ENCODE assay signal across 8 cellular contexts in the genomic region with DNA sequence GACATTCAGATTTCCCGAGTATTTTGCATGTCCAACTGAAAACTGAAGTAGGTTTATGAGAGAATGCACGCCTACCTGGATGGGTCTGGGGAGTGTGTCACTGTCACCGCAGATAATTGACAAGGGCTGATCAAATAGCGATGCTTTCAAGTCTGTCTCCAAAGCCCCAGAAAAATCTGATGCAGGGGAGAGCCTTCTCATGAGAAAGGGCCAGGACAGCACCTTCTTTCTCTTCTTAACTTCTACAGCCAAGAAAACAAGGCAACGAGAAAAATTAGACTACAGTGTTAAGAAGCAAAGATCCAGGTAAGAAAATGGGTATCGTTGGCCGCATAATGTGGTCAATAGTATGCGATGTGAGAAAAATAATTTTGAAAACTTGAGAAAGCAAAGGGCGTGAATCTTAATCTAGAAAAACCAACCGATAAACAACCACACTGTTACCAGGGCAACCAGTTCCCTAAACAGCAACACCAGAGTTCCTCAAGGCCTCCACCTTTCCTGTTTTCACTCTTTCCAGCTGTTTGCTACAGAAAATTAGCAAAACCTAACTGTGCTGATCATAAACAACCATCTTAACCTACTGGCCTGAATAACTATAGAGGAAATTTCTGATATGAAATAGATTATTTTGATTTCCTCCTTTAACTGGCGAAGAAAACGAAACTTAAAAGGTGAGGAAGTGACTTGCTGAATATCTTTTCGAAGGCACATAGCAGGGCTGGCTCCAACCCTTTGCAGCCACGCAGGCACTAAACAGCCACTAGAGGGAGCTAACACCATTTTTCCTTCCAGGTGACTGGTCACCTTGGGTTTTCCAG. TPM values are rescaled to one million over a fixed set of nuclear protein-coding genes. Genes with fewer than 3 reads are reported as not detected.
A peak's percentile ranks its signal among the peaks of the same experiment; 100 is the strongest.
DNase-seq lines count a peak whose midpoint lies in the region; ATAC-seq and TF ChIP-seq lines count a peak whose summit lies in the region.

No MANE protein-coding gene starts in this region.

- H3K4me3 ChIP-seq in CD8-positive, alpha-beta memory T cell (ENCODE audit: low read length), result peak overlapping the region; percentile 89
- peak overlapping the region; percentile 3 to 46 (median 45) for H3K4me3 ChIP-seq in Peyer's patch
- H3K4me3 ChIP-seq in fibroblast of lung (replicated peaks in 1 of 4; ENCODE audit: control extremely low read depth in 1 of 4, insufficient read depth in 1 of 4, low read depth in 3 of 4, low read length in 4 of 4), result peak overlapping the region in 1 of 4 experiments; percentile 11

- no peaks in the 10 kb centered on the region for H3K27me3 ChIP-seq in CD8-positive, alpha-beta memory T cell (ENCODE audit: insufficient read depth, low read length, poor library complexity, severe bottlenecking)
- H3K27me3 ChIP-seq in Peyer's patch, result no peaks in the 10 kb centered on the region
- peaks cover 9% of the 10 kb centered on the region for H3K27me3 ChIP-seq in fibroblast of lung (ENCODE audit: control insufficient read depth, insufficient read depth, low read length)

- H3K27ac ChIP-seq in CD8-positive, alpha-beta memory T cell (ENCODE audit: low read depth, low read length), result peak overlapping the region; percentile 95
- peak overlapping the region; percentile 57 to 86 (median 80) for H3K27ac ChIP-seq in Peyer's patch
- H3K27ac ChIP-seq in fibroblast of lung (ENCODE audit: insufficient read depth, low read length), result no peak overlapping the region
- no peak overlapping the region for H3K27ac ChIP-seq in substantia nigra (ENCODE audit: low read depth, low read length, poor library complexity, severe bottlenecking)

- H3K27me3 Mint-ChIP-seq in CD8-positive, alpha-beta memory T cell, result peaks cover 0 to 3% of the 10 kb centered on the region in 2 donors
- H3K27me3 Mint-ChIP-seq in naive B cell, result no peaks in the 10 kb centered on the region

- ATAC-seq in GM19467 (IDR thresholded peaks at IDR 0.05; ENCODE audit: unreplicated experiment) (peak; percentile 35), naive B cell (ENCODE audit: low read depth in 2 of 2) (peak; percentile 51 to 54)

- H3K36me3 Mint-ChIP-seq in CD8-positive, alpha-beta memory T cell, result peaks cover 53 to 77% (median 65%) of the 10 kb centered on the region in 3 donors
- H3K36me3 Mint-ChIP-seq in naive B cell, result peaks cover 38 to 50% of the 10 kb centered on the region in 2 donors

- H4K20me1 ChIP-seq in fibroblast of lung (ENCODE audit: control insufficient read depth, extremely low read depth, insufficient read depth, low read length), result no peaks in the 10 kb centered on the region

- no peak overlapping the region for H2AFZ ChIP-seq in fibroblast of lung (ENCODE audit: low read length)

- no peaks in the 10 kb centered on the region for H3K9me3 ChIP-seq in CD8-positive, alpha-beta memory T cell (ENCODE audit: low read length)
- H3K9me3 ChIP-seq in Peyer's patch (no peaks in the 10 kb centered on the region), fibroblast of lung (ENCODE audit: control insufficient read depth, insufficient read depth, low read depth, low read length) (no peaks in the 10 kb centered on the region)

- CTCF ChIA-PET in CD8-positive, alpha-beta memory T cell (lab: Charles Lee), result interaction anchor here (0.6 to 11.8 kb wide), 22 partner anchors 9 to 173 kb away, joined by 3 to 288 read pairs (median 6); a partner anchor contains a TSS

- POLR2A ChIA-PET in CD8-positive, alpha-beta memory T cell (lab: Charles Lee), result interaction anchor here (0.6 to 4.8 kb wide), 12 partner anchors 11 to 310 kb away, joined by 3 to 66 read pairs (median 6); no protein-coding TSS in a partner anchor

- no peak overlapping the region for H3K9ac ChIP-seq in fibroblast of lung (ENCODE audit: insufficient read depth, low read length)

- no peak overlapping the region for H3K4me2 ChIP-seq in fibroblast of lung (ENCODE audit: extremely low read depth, insufficient read depth, low read length)

- H3K4me1 Mint-ChIP-seq in CD8-positive, alpha-beta memory T cell, result peaks cover 60 to 72% (median 69%) of the 10 kb centered on the region in 3 donors
- peaks cover 49 to 79% (median 69%) of the 10 kb centered on the region in 3 donors for H3K4me1 Mint-ChIP-seq in naive B cell

- peaks cover 0 to 1% (median 0%) of the 10 kb centered on the region in 5 donors for H3K9me3 Mint-ChIP-seq in CD8-positive, alpha-beta memory T cell
- H3K9me3 Mint-ChIP-seq in naive B cell, result no peaks in the 10 kb centered on the region

- H3K79me2 ChIP-seq in fibroblast of lung (ENCODE audit: control insufficient read depth, insufficient read depth, low read length), result no peaks in the 10 kb centered on the region

- peak; percentile 56 to 93 (median 86) for DNase-seq in CD8-positive, alpha-beta memory T cell
- peak; percentile 92 for DNase-seq in KBM-7
- peak; percentile 63 to 91 (median 66) for DNase-seq in Peyer's patch
- peak; percentile 45 to 57 for DNase-seq in activated T-helper 1 cell treated with anti-CD3 and anti-CD28 coated beads, Interleukin-2, amount 50 U/mL, for 16 hours (ENCODE audit: low read depth in 1 of 2, low spot score in 1 of 2)
- peak; percentile 44 to 64 for DNase-seq in fibroblast of lung (ENCODE audit: low read depth in 2 of 2)
- DNase-seq in naive B cell, result peak; percentile 83
- peak in 32 of 49 donors; percentile 9 to 63 (median 33) for DNase-seq in substantia nigra (lab: John Stamatoyannopoulos, UW)

- H3K4me1 ChIP-seq in CD8-positive, alpha-beta memory T cell (ENCODE audit: insufficient read depth, low read length), result peaks cover 60% of the 10 kb centered on the region
- peaks cover 0 to 17% (median 9%) of the 10 kb centered on the region in 4 donors for H3K4me1 ChIP-seq in Peyer's patch
- no peaks in the 10 kb centered on the region for H3K4me1 ChIP-seq in fibroblast of lung (ENCODE audit: control insufficient read depth, extremely low read depth, insufficient read depth, low read length)

- in situ Hi-C loops in KBM-7 (cut with MboI; ENCODE audit: low pct_unique_long_range_greater_than_20kb, low sequenced_read_pairs), result no loop called here

- peaks cover 54% of the 10 kb centered on the region for H3K36me3 ChIP-seq in CD8-positive, alpha-beta memory T cell (ENCODE audit: insufficient read depth, low read length)
- H3K36me3 ChIP-seq in Peyer's patch, result no peaks in the 10 kb centered on the region
- no peaks in the 10 kb centered on the region for H3K36me3 ChIP-seq in fibroblast of lung (ENCODE audit: control insufficient read depth, insufficient read depth, low read length)

- TF ChIP-seq CTCF in Peyer's patch (IDR thresholded peaks at IDR 0.05) (peak; percentile 82 to 95 (median 91)), fibroblast of lung (conservative IDR thresholded peaks at IDR 0.05 in 1 of 2, IDR thresholded peaks at IDR 0.05 in 1 of 2; ENCODE audit: low read depth in 1 of 2, low read length in 2 of 2) (peak; percentile 98 to 99)

- H3K4me3 Mint-ChIP-seq in CD8-positive, alpha-beta memory T cell, result peak overlapping the region; percentile 99 to 100 (median 100)
- H3K4me3 Mint-ChIP-seq in naive B cell, result peak overlapping the region; percentile 92 to 100 (median 100)

- peak overlapping the region; percentile 90 to 100 (median 98) for H3K27ac Mint-ChIP-seq in CD8-positive, alpha-beta memory T cell
- peak overlapping the region; percentile 99 to 100 (median 100) for H3K27ac Mint-ChIP-seq in naive B cell

- TF ChIP-seq POLR2A in Peyer's patch (IDR thresholded peaks at IDR 0.05), result no peak

RNA-seq across cellular contexts. Expression of a gene that starts 2.6 kb away (rescaled TPM):
- 100 to 1,000 TPM; 140 to 145 TPM for total RNA-seq in CD8-positive, alpha-beta memory T cell
- polyA plus RNA-seq in CD8-positive, alpha-beta memory T cell, result 193 TPM
- total RNA-seq in Peyer's patch (10 to 100 TPM in 1 of 4 donors, 1 to 10 TPM in 3; 3.9 to 18.2 (median 5.4) TPM), fibroblast of lung (under 0.01 TPM in 1 of 2 replicates, not detected in the other)
- polyA plus RNA-seq in fibroblast of lung (not detected in 2 replicates), naive B cell (ENCODE audit: low read depth in 6 of 6) (100 to 1,000 TPM; 259 to 433 (median 379) TPM)
- polyA plus RNA-seq in fibroblast of lung (2012), result not detected in 2 replicates
- polyA minus RNA-seq in fibroblast of lung (ENCODE audit: low replicate concordance), result not detected in 2 replicates

RNA-seq across cellular contexts. Expression of a gene that starts 42.2 kb away (rescaled TPM):
- total RNA-seq in CD8-positive, alpha-beta memory T cell, result 1 to 10 TPM; 4.2 to 4.4 TPM
- 3.3 TPM for polyA plus RNA-seq in CD8-positive, alpha-beta memory T cell
- 10 to 100 TPM; 14.9 to 24.5 (median 20.1) TPM for total RNA-seq in Peyer's patch
- 3.6 and 5.9 TPM in 2 replicates for total RNA-seq in fibroblast of lung
- polyA plus RNA-seq in fibroblast of lung, result 1.4 and 2.3 TPM in 2 replicates
- 2.5 and 5.0 TPM in 2 replicates for polyA plus RNA-seq in fibroblast of lung (2012)
- 1.5 and 1.9 TPM in 2 replicates for polyA minus RNA-seq in fibroblast of lung (ENCODE audit: low replicate concordance)
- 1 to 10 TPM in 5 of 6 donors, under 1 TPM in 1; 0.14 to 3.4 (median 2.4) TPM for polyA plus RNA-seq in naive B cell (ENCODE audit: low read depth in 6 of 6)

Comparison
In these comparisons a context has a peak if more than half of its experiments do, and no peak if none do; other contexts are left out.
1. DNase-seq: peak in every context shown above with its lines; median percentile 92 in KBM-7; 86 in CD8-positive, alpha-beta memory T cell; 83 in naive B cell; 66 in Peyer's patch; 54 in fibroblast of lung; 51 in activated T-helper 1 cell treated with anti-CD3 and anti-CD28 coated beads, Interleukin-2, amount 50 U/mL, for 16 hours; 33 in substantia nigra.
2. H3K27ac ChIP-seq: peak in CD8-positive, alpha-beta memory T cell (single experiment) and Peyer's patch (4 of 4); none in fibroblast of lung (single experiment) and substantia nigra (single experiment).
3. RNA of a gene that starts 2.6 kb away (total RNA-seq): 140 to 145 TPM in CD8-positive, alpha-beta memory T cell; 3.9 to 18.2 TPM in Peyer's patch and under 0.01 TPM in fibroblast of lung; every median in the first group is over 4 times any median in the second.